ENCODE assay signal across 15 cellular contexts in genomic region chr20:43460830-43461200, GRCh38. TPM values are rescaled to one million over a fixed set of nuclear protein-coding genes. Genes with fewer than 3 reads are reported as not detected.
A peak's percentile ranks its signal among the peaks of the same experiment; 100 is the strongest.
DNase-seq lines count a peak whose midpoint lies in the region; ATAC-seq and TF ChIP-seq lines count a peak whose summit lies in the region.
"Had no signal": no experiment of that assay in that cellular context is flagged by ENCODE, and none has a peak within 500 bp of the region (broad histone marks: within the 10 kb centered on the region; RNA-seq: fewer than 3 reads in every experiment).

No MANE protein-coding gene starts in this region.

- peaks cover 66% of the 10 kb centered on the region for H3K36me3 Mint-ChIP-seq in activated CD4-positive, alpha-beta T cell treated with anti-CD3 and anti-CD28 coated beads for 36 hours (ENCODE audit: low read depth)
- peaks cover 66% of the 10 kb centered on the region for H3K36me3 Mint-ChIP-seq in activated naive CD8-positive, alpha-beta T cell treated with anti-CD3 and anti-CD28 coated beads, Interleukin-2, amount 50 U/mL, for 24 hours (ENCODE audit: low read depth)
- peaks cover 72% of the 10 kb centered on the region for H3K36me3 Mint-ChIP-seq in nephron (ENCODE audit: low read depth)

- POLR2A ChIA-PET in activated CD4-positive, alpha-beta T cell treated with anti-CD3 and anti-CD28 coated beads for 36 hours (lab: Charles Lee), result interaction anchor here (0.7 kb wide), 1 partner anchor 31 kb away, joined by 3 read pairs; no protein-coding TSS in a partner anchor

- TF ChIP-seq CTCF in HFF-Myc (IDR thresholded peaks at IDR 0.05; ENCODE audit: low read depth, low read length, missing control alignments) (no peak), nephron (IDR thresholded peaks at IDR 0.05; ENCODE audit: unreplicated experiment in 3 of 3) (no peak)

- no peak for DNase-seq in activated CD4-positive, alpha-beta T cell treated with anti-CD3 and anti-CD28 coated beads for 36 hours
- DNase-seq in activated CD4-positive, alpha-beta T cell treated with anti-CD3 and anti-CD28 coated beads, Interleukin-2, amount 50 U/mL, for 48 hours, result no peak
- no peak for DNase-seq in HFF-Myc (ENCODE audit: extremely low read depth, low read depth)
- no peak for DNase-seq in activated naive CD8-positive, alpha-beta T cell treated with anti-CD3 and anti-CD28 coated beads, Interleukin-2, amount 50 U/mL, for 24 hours
- DNase-seq in NCI-H2029 (lab: John Stamatoyannopoulos, UW), result no peak
- DNase-seq in kidney glomerular epithelial cell (lab: John Stamatoyannopoulos, UW), result no peak
- DNase-seq: amygdala, cortex of kidney, left lung, naive B cell, NCI-H2081, NCI-H526 treated with DMSO at 0.1 percent for 48 hours had no signal

- peak overlapping the region; percentile 82 for H3K27ac Mint-ChIP-seq in activated CD4-positive, alpha-beta T cell treated with anti-CD3 and anti-CD28 coated beads for 36 hours
- H3K27ac Mint-ChIP-seq in activated naive CD8-positive, alpha-beta T cell treated with anti-CD3 and anti-CD28 coated beads, Interleukin-2, amount 50 U/mL, for 24 hours, result peak overlapping the region; percentile 79
- peak overlapping the region; percentile 18 to 31 (median 27) for H3K27ac Mint-ChIP-seq in nephron

- no peaks in the 10 kb centered on the region for H3K27me3 Mint-ChIP-seq in activated CD4-positive, alpha-beta T cell treated with anti-CD3 and anti-CD28 coated beads for 36 hours
- no peaks in the 10 kb centered on the region for H3K27me3 Mint-ChIP-seq in activated naive CD8-positive, alpha-beta T cell treated with anti-CD3 and anti-CD28 coated beads, Interleukin-2, amount 50 U/mL, for 24 hours
- no peaks in the 10 kb centered on the region for H3K27me3 Mint-ChIP-seq in nephron (ENCODE audit: low read depth)

- CTCF ChIA-PET in activated CD4-positive, alpha-beta T cell treated with anti-CD3 and anti-CD28 coated beads for 36 hours (lab: Charles Lee), result interaction anchor here (0.8 kb wide), 1 partner anchor 1374 kb away, joined by 3 read pairs; no protein-coding TSS in a partner anchor

- intact Hi-C loops in activated CD4-positive, alpha-beta T cell treated with anti-CD3 and anti-CD28 coated beads for 36 hours (cut with DNase I, micrococcal nuclease), result no loop called here

- no peak for ATAC-seq in activated CD4-positive, alpha-beta T cell treated with anti-CD3 and anti-CD28 coated beads for 36 hours
- ATAC-seq in activated naive CD8-positive, alpha-beta T cell treated with anti-CD3 and anti-CD28 coated beads, Interleukin-2, amount 50 U/mL, for 24 hours, result no peak
- no peak for ATAC-seq in HG02938 (IDR thresholded peaks at IDR 0.05; ENCODE audit: unreplicated experiment)
- ATAC-seq: A549, left lung had no signal

- H3K9me3 Mint-ChIP-seq in activated CD4-positive, alpha-beta T cell treated with anti-CD3 and anti-CD28 coated beads for 36 hours (ENCODE audit: low read depth), result no peaks in the 10 kb centered on the region
- H3K9me3 Mint-ChIP-seq in activated naive CD8-positive, alpha-beta T cell treated with anti-CD3 and anti-CD28 coated beads, Interleukin-2, amount 50 U/mL, for 24 hours, result no peaks in the 10 kb centered on the region
- no peaks in the 10 kb centered on the region for H3K9me3 Mint-ChIP-seq in nephron

- peaks cover 41% of the 10 kb centered on the region for H3K4me1 Mint-ChIP-seq in activated CD4-positive, alpha-beta T cell treated with anti-CD3 and anti-CD28 coated beads for 36 hours
- H3K4me1 Mint-ChIP-seq in activated naive CD8-positive, alpha-beta T cell treated with anti-CD3 and anti-CD28 coated beads, Interleukin-2, amount 50 U/mL, for 24 hours, result peaks cover 43% of the 10 kb centered on the region
- peaks cover 35% of the 10 kb centered on the region for H3K4me1 Mint-ChIP-seq in nephron

- peak overlapping the region; percentile 17 for H3K4me3 Mint-ChIP-seq in activated CD4-positive, alpha-beta T cell treated with anti-CD3 and anti-CD28 coated beads for 36 hours
- peak overlapping the region; percentile 90 for H3K4me3 Mint-ChIP-seq in activated naive CD8-positive, alpha-beta T cell treated with anti-CD3 and anti-CD28 coated beads, Interleukin-2, amount 50 U/mL, for 24 hours
- peak overlapping the region; percentile 65 to 91 (median 85) for H3K4me3 Mint-ChIP-seq in nephron

- H3K4me3 ChIP-seq in HFF-Myc (replicated peaks; ENCODE audit: low read depth, low read length), result 0 out of 2 replicates have a peak overlapping the region, but pooled peaks have one; percentile 3
- H3K4me3 ChIP-seq: A549, left lung had no signal

RNA-seq across cellular contexts. Expression of gene SRSF6, which starts 3.1 kb away (rescaled TPM):
- total RNA-seq in activated CD4-positive, alpha-beta T cell treated with anti-CD3 and anti-CD28 coated beads for 36 hours, result 100 to 1,000 TPM; 132 to 135 TPM

RNA-seq across cellular contexts. Expression of gene L3MBTL1, which starts 46.7 kb away (rescaled TPM):
- 1 to 10 TPM; 6.5 to 8.0 TPM for total RNA-seq in activated CD4-positive, alpha-beta T cell treated with anti-CD3 and anti-CD28 coated beads for 36 hours

Comparison
In these comparisons a context has a peak if more than half of its experiments do, and no peak if none do; other contexts are left out.
1. H3K27ac Mint-ChIP-seq: peak in every context shown above with its lines; median percentile 82 in activated CD4-positive, alpha-beta T cell treated with anti-CD3 and anti-CD28 coated beads for 36 hours; 79 in activated naive CD8-positive, alpha-beta T cell treated with anti-CD3 and anti-CD28 coated beads, Interleukin-2, amount 50 U/mL, for 24 hours; 27 in nephron.
2. H3K4me3 Mint-ChIP-seq: peak in every context shown above with its lines; median percentile 90 in activated naive CD8-positive, alpha-beta T cell treated with anti-CD3 and anti-CD28 coated beads, Interleukin-2, amount 50 U/mL, for 24 hours; 85 in nephron; 17 in activated CD4-positive, alpha-beta T cell treated with anti-CD3 and anti-CD28 coated beads for 36 hours.